1 cellular context compared by ENCODE assay signal in the genomic region with DNA sequence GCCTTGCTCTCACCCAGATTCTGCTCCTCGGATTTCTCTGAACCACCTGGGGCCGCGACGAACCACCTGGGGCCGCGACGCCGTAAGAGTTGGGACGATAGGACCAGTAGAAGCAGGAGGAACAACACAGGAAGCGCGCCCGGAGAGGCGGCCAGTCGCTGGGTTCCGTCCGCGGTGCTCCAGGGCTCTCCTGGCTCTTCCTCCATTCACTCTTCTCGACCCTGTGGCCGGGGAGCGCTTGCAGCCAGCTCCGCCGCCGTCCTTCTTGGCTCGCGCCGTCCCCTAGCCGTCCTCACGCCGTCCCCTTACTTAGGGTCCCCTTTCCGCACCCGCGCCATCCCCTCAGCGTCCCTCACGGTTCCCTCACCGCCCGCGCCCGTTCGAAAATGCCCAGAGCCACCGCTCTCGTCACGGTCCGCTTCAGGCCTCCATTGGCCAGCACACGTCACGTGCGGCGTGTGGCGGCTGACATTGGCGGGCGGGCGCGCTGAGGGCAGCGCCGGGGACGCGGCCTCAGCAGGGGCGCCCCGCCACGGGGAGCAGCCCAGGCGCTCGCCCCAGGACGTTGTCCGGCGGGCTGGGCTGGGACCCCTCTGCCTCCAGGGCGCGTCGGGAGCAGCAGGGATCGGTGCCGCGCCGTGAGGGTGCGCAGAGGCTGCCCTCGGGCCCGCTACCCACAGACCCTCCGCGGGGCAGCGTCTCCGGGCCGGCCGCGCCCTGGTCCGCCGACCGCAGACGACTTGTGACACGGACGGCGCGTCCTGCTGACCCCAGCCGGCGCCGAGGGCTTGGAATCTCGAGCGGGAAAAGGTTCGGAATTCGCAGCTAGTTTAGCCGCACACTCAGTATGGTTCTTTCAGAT.
TF ChIP-seq lines count a peak whose summit lies in the region.

No MANE protein-coding gene starts in this region.

TF ChIP-seq in HEK293, 187 proteins besides CTCF, POLR2A, EP300 and RAD21 (continued from another document and continues in another):
- peak; percentile 62; the same call in 1 of the 2 replicates for TF ChIP-seq ZBTB10 (tag by site-specific recombination; IDR thresholded peaks at IDR 0.05)
- no peak for TF ChIP-seq MZF1 (tag by site-specific recombination; IDR thresholded peaks at IDR 0.05; ENCODE audit: borderline replicate concordance)
- TF ChIP-seq, protein P1, sequence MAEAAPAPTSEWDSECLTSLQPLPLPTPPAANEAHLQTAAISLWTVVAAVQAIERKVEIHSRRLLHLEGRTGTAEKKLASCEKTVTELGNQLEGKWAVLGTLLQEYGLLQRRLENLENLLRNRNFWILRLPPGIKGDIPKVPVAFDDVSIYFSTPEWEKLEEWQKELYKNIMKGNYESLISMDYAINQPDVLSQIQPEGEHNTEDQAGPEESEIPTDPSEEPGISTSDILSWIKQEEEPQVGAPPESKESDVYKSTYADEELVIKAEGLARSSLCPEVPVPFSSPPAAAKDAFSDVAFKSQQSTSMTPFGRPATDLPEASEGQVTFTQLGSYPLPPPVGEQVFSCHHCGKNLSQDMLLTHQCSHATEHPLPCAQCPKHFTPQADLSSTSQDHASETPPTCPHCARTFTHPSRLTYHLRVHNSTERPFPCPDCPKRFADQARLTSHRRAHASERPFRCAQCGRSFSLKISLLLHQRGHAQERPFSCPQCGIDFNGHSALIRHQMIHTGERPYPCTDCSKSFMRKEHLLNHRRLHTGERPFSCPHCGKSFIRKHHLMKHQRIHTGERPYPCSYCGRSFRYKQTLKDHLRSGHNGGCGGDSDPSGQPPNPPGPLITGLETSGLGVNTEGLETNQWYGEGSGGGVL (tag by site-specific recombination; IDR thresholded peaks at IDR 0.05): peak; percentile 38; the same call in 1 of the 2 replicates
- 0 out of 2 replicates have a peak, but pooled peaks have one; percentile 61 for TF ChIP-seq ZNF692 (tag by site-specific recombination; IDR thresholded peaks at IDR 0.05)
- no peak for TF ChIP-seq KLF7 (tag by site-specific recombination; IDR thresholded peaks at IDR 0.05; ENCODE audit: borderline replicate concordance)
- TF ChIP-seq SETDB1 (IDR thresholded peaks at IDR 0.05; ENCODE audit: insufficient read length, low read length): no peak
- TF ChIP-seq BCL11A (tag by site-specific recombination; IDR thresholded peaks at IDR 0.05; ENCODE audit: low read depth): 0 out of 2 replicates have a peak, but pooled peaks have one; percentile 27
- peak; percentile 54; the same call in 1 of the 2 replicates for TF ChIP-seq ZNF239 (tag by site-specific recombination; IDR thresholded peaks at IDR 0.05)
- TF ChIP-seq TCF7L2 (IDR thresholded peaks at IDR 0.05; ENCODE audit: borderline replicate concordance, low read depth, low read length): no peak
- peak; percentile 82; the same call in 1 of the 2 replicates for TF ChIP-seq ZNF561 (tag by site-specific recombination; IDR thresholded peaks at IDR 0.05; ENCODE audit: borderline replicate concordance)
- TF ChIP-seq ZNF324 (tag by site-specific recombination; IDR thresholded peaks at IDR 0.05): no peak; the same call in 1 of the 2 replicates
- no peak for TF ChIP-seq ZNF416 (tag by site-specific recombination; IDR thresholded peaks at IDR 0.05)
- no peak for TF ChIP-seq ZNF560 (tag by site-specific recombination; IDR thresholded peaks at IDR 0.05; ENCODE audit: borderline replicate concordance)
- TF ChIP-seq ZNF571 (tag by site-specific recombination; IDR thresholded peaks at IDR 0.05): no peak
- no peak for TF ChIP-seq ZNF626 (tag by site-specific recombination; IDR thresholded peaks at IDR 0.05)
- TF ChIP-seq ZNF426 (tag by site-specific recombination; IDR thresholded peaks at IDR 0.05): no peak
- no peak for TF ChIP-seq ZNF530 (tag by site-specific recombination; IDR thresholded peaks at IDR 0.05; ENCODE audit: low read depth)
- TF ChIP-seq ZNF274 (IDR thresholded peaks at IDR 0.05; ENCODE audit: low read length): no peak
- no peak for TF ChIP-seq ZNF274 (tag by site-specific recombination; IDR thresholded peaks at IDR 0.05; ENCODE audit: borderline replicate concordance)
- no peak for TF ChIP-seq ZNF645 (tag by site-specific recombination; IDR thresholded peaks at IDR 0.05)
- peak; percentile 26; the same call in 1 of the 2 replicates for TF ChIP-seq ZSCAN30 (tag by site-specific recombination; IDR thresholded peaks at IDR 0.05)
- no peak for TF ChIP-seq ZNF747 (tag by site-specific recombination; IDR thresholded peaks at IDR 0.05)
- no peak for TF ChIP-seq ZNF510 (tag by site-specific recombination; IDR thresholded peaks at IDR 0.05; ENCODE audit: insufficient replicate concordance)
- no peak for TF ChIP-seq ZNF221 (tag by site-specific recombination; IDR thresholded peaks at IDR 0.05; ENCODE audit: borderline replicate concordance)
- TF ChIP-seq ZNF791 (tag by site-specific recombination; IDR thresholded peaks at IDR 0.05): no peak
- TF ChIP-seq, protein P2, sequence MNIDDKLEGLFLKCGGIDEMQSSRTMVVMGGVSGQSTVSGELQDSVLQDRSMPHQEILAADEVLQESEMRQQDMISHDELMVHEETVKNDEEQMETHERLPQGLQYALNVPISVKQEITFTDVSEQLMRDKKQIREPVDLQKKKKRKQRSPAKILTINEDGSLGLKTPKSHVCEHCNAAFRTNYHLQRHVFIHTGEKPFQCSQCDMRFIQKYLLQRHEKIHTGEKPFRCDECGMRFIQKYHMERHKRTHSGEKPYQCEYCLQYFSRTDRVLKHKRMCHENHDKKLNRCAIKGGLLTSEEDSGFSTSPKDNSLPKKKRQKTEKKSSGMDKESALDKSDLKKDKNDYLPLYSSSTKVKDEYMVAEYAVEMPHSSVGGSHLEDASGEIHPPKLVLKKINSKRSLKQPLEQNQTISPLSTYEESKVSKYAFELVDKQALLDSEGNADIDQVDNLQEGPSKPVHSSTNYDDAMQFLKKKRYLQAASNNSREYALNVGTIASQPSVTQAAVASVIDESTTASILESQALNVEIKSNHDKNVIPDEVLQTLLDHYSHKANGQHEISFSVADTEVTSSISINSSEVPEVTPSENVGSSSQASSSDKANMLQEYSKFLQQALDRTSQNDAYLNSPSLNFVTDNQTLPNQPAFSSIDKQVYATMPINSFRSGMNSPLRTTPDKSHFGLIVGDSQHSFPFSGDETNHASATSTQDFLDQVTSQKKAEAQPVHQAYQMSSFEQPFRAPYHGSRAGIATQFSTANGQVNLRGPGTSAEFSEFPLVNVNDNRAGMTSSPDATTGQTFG (tag by site-specific recombination; IDR thresholded peaks at IDR 0.05; ENCODE audit: borderline replicate concordance): no peak
- 0 out of 2 replicates have a peak, but pooled peaks have one; percentile 33 for TF ChIP-seq ZFP37 (tag by site-specific recombination; IDR thresholded peaks at IDR 0.05)
- TF ChIP-seq, protein P3, sequence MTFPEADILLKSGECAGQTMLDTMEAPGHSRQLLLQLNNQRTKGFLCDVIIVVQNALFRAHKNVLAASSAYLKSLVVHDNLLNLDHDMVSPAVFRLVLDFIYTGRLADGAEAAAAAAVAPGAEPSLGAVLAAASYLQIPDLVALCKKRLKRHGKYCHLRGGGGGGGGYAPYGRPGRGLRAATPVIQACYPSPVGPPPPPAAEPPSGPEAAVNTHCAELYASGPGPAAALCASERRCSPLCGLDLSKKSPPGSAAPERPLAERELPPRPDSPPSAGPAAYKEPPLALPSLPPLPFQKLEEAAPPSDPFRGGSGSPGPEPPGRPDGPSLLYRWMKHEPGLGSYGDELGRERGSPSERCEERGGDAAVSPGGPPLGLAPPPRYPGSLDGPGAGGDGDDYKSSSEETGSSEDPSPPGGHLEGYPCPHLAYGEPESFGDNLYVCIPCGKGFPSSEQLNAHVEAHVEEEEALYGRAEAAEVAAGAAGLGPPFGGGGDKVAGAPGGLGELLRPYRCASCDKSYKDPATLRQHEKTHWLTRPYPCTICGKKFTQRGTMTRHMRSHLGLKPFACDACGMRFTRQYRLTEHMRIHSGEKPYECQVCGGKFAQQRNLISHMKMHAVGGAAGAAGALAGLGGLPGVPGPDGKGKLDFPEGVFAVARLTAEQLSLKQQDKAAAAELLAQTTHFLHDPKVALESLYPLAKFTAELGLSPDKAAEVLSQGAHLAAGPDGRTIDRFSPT (tag by site-specific recombination; IDR thresholded peaks at IDR 0.05): peak; percentile 83
- no peak for TF ChIP-seq ZNF621 (tag by site-specific recombination; IDR thresholded peaks at IDR 0.05)
- TF ChIP-seq ZNF600 (tag by site-specific recombination; IDR thresholded peaks at IDR 0.05): peak; percentile 94
- TF ChIP-seq ZBTB11 (tag by site-specific recombination; conservative IDR thresholded peaks at IDR 0.05; ENCODE audit: low read depth): peak; percentile 43; the same call in 1 of the 2 replicates
- TF ChIP-seq ZNF214 (tag by site-specific recombination; IDR thresholded peaks at IDR 0.05; ENCODE audit: borderline replicate concordance): no peak
- 0 out of 2 replicates have a peak, but pooled peaks have one; percentile 9 for TF ChIP-seq IKZF3 (tag by site-specific recombination; IDR thresholded peaks at IDR 0.05)
- no peak for TF ChIP-seq RBAK (tag by site-specific recombination; IDR thresholded peaks at IDR 0.05)
- no peak for TF ChIP-seq MEIS1 (CRISPR knock-in tag; IDR thresholded peaks at IDR 0.05; ENCODE audit: borderline replicate concordance)
- TF ChIP-seq GLIS2 (tag by site-specific recombination; IDR thresholded peaks at IDR 0.05): 0 out of 2 replicates have a peak, but pooled peaks have one; percentile 16
- TF ChIP-seq, protein P4, sequence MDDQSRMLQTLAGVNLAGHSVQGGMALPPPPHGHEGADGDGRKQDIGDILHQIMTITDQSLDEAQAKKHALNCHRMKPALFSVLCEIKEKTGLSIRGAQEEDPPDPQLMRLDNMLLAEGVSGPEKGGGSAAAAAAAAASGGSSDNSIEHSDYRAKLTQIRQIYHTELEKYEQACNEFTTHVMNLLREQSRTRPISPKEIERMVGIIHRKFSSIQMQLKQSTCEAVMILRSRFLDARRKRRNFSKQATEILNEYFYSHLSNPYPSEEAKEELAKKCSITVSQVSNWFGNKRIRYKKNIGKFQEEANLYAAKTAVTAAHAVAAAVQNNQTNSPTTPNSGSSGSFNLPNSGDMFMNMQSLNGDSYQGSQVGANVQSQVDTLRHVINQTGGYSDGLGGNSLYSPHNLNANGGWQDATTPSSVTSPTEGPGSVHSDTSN (CRISPR knock-in tag; IDR thresholded peaks at IDR 0.05): peak; percentile 89; the same call in 1 of the 2 replicates
